Comparison of ENCODE assay signal across 29 cellular contexts in the genomic region with DNA sequence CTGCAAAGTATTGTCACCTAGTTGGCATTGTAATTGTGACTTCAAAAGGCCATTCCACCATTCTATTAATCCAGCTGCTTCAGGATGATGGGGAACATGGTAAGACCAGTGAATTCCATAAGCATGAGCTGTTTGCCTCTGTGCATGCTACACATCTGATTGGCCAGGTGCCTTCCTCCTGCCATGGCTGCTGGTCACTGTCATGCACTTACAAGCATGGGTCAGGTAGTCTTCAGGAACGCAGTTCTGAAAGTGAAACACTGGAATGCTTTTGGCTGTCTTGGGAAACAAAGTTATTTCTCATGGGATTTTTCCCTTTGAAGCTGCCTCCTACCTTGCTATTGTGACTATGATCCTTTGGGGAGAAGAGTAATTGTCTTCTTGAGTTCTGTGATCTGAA.
DNase-seq lines count a peak whose midpoint lies in the region; ATAC-seq, FAIRE-seq and TF ChIP-seq lines count a peak whose summit lies in the region.
"Had no signal": no experiment of that assay in that cellular context is flagged by ENCODE, and none has a peak within 500 bp of the region (broad histone marks: within the 10 kb centered on the region; RNA-seq: fewer than 3 reads in every experiment).

No MANE protein-coding gene starts in this region.

- no peak for FAIRE-seq in H54 (lab: Jason Lieb, UNC)
- FAIRE-seq: K562, kidney had no signal

- no peaks in the 10 kb centered on the region for H3K36me3 ChIP-seq in mucosa of descending colon (ENCODE audit: low read depth)
- H3K36me3 ChIP-seq: upper lobe of left lung had no signal

- no peak for TF ChIP-seq POLR2A in H54 (IDR thresholded peaks at IDR 0.05; ENCODE audit: low read depth, low read length)

- DNase-seq in H54 (ENCODE audit: insufficient read length, low spot score), result peak; percentile 12
- DNase-seq in RPMI7951 (ENCODE audit: low read depth), result peak; percentile 20
- peak; percentile 7 for DNase-seq in fibroblast of pulmonary artery (ENCODE audit: low read depth)
- no peak for DNase-seq in mucosa of descending colon
- DNase-seq in NCI-H446 treated with DMSO at 0.1 percent for 48 hours (lab: John Stamatoyannopoulos, UW), result no peak
- no peak for DNase-seq in NCI-H2081 treated with DMSO at 0.1 percent for 48 hours (lab: John Stamatoyannopoulos, UW)
- DNase-seq in NCI-H2171 treated with DMSO at 0.1 percent for 48 hours (lab: John Stamatoyannopoulos, UW), result no peak
- DNase-seq: activated CD4-positive, alpha-beta T cell treated with anti-CD3 and anti-CD28 coated beads, Interleukin-2, amount 10 ng/mL, durations not matched to agents 24 days and 14 days; activated CD8-positive, alpha-beta memory T cell treated with anti-CD3 and anti-CD28 coated beads for 24 hours; activated T-cell treated with anti-CD3 and anti-CD28 coated beads for 4 hours; amniotic stem cell; COR-L47; GDM1; head of caudate nucleus; kidney; MM.1S; NCI-H1105 treated with DMSO at 0.1 percent for 48 hours; NCI-H2029; NCI-H2227 treated with DMSO at 0.1 percent for 48 hours; NCI-H748 treated with DMSO at 0.1 percent for 48 hours; nephron progenitor cell; T-cell; upper lobe of left lung had no signal

- H3K4me3 ChIP-seq in fibroblast of pulmonary artery (replicated peaks; ENCODE audit: low read depth, low read length) (no peak overlapping the region), mucosa of descending colon (no peak overlapping the region)
- H3K4me3 ChIP-seq: K562, SJSA1, skin epidermis, upper lobe of left lung had no signal

- intact Hi-C loops in mucosa of descending colon (cut with DNase I, micrococcal nuclease), result no loop called here

- no peaks in the 10 kb centered on the region for H3K4me1 ChIP-seq in mucosa of descending colon (ENCODE audit: low read depth)
- H3K4me1 ChIP-seq: upper lobe of left lung had no signal

- peak; percentile 26 for ATAC-seq in mucosa of descending colon
- ATAC-seq: HCT116; K562; stimulated activated memory B cell treated with anti-CD40 and anti-IgM and Interleukin-4, amounts not matched to agents 10 μg/mL and 1 μg/mL and 100 μg/mL, for 72 hours; T-cell; WTC11 had no signal

- no peaks in the 10 kb centered on the region for H3K9me3 ChIP-seq in mucosa of descending colon
- H3K9me3 ChIP-seq: SJSA1, upper lobe of left lung had no signal

- no peak for TF ChIP-seq CTCF in fibroblast of pulmonary artery (IDR thresholded peaks at IDR 0.05; ENCODE audit: low read length, missing control alignments)
- no peak for TF ChIP-seq CTCF in mucosa of descending colon (IDR thresholded peaks at IDR 0.05)

Comparison
In these comparisons a context has a peak if more than half of its experiments do, and no peak if none do; other contexts are left out.
1. DNase-seq: peak in H54 (single experiment), RPMI7951 (single experiment) and fibroblast of pulmonary artery (single experiment); none in mucosa of descending colon (0 of 3), NCI-H446 treated with DMSO at 0.1 percent for 48 hours (single experiment), NCI-H2081 treated with DMSO at 0.1 percent for 48 hours (single experiment) and NCI-H2171 treated with DMSO at 0.1 percent for 48 hours (single experiment).